ENCODE assay signal across 8 cellular contexts in the genomic region with DNA sequence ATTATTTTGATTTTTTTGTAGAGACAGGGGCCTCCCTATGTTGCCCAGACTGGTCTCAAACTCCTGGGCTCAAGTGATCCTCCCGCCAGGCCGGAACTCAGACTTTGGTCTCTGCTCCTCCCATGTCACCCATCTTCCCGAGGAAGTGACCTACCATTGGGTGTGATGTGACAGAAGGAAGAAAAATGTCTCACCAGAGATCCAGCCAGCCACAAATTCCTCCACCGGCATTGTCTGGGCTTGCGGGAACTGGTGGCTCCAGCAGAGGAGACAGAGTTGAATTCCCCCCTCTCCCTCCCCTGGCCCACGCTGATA. TPM values are rescaled to one million over a fixed set of nuclear protein-coding genes. Genes with fewer than 3 reads are reported as not detected.
DNase-seq lines count a peak whose midpoint lies in the region; ATAC-seq and TF ChIP-seq lines count a peak whose summit lies in the region.

No MANE protein-coding gene starts in this region.

- peak overlapping the region; percentile 98 for H3K27ac Mint-ChIP-seq in T-helper 2 cell treated with Interferon-gamma antibody and Interleukin-4, amounts not matched to agents 5 μg/mL and 100 μg/mL, for 36 hours

- peak overlapping the region; percentile 89 for H3K4me3 Mint-ChIP-seq in T-helper 2 cell treated with Interferon-gamma antibody and Interleukin-4, amounts not matched to agents 5 μg/mL and 100 μg/mL, for 36 hours

- peaks cover 35% of the 10 kb centered on the region for H3K4me1 Mint-ChIP-seq in T-helper 2 cell treated with Interferon-gamma antibody and Interleukin-4, amounts not matched to agents 5 μg/mL and 100 μg/mL, for 36 hours (ENCODE audit: low read depth)

- 4 to 7% (median 7%) methylated on average over 6 of the region's 6 CpGs for WGBS in psoas muscle, 3 donors

- H3K27me3 Mint-ChIP-seq in T-helper 2 cell treated with Interferon-gamma antibody and Interleukin-4, amounts not matched to agents 5 μg/mL and 100 μg/mL, for 36 hours (ENCODE audit: low read depth), result no peaks in the 10 kb centered on the region

- H3K4me1 ChIP-seq in psoas muscle, result peaks cover 42% of the 10 kb centered on the region

- DNase-seq in DMS153 treated with DMSO at 0.1 percent for 48 hours (lab: John Stamatoyannopoulos, UW; ENCODE audit: unreplicated experiment) (peak; percentile 75), DMS153 (lab: John Stamatoyannopoulos, UW) (no peak), fibroblast of pulmonary artery (ENCODE audit: low read depth) (no peak), psoas muscle (peak in 1 of 2 donors; percentile 45), NCI-H2029 (lab: John Stamatoyannopoulos, UW) (no peak)
- DNase-seq in T-helper 2 cell treated with Interferon-gamma antibody and Interleukin-4, amounts not matched to agents 5 μg/mL and 100 μg/mL, for 36 hours (ENCODE audit: low spot score), result peak; percentile 56

- intact Hi-C loops in psoas muscle (cut with DNase I), result loop anchor here (1.0 to 2.0 kb wide), 3 partner anchors 35 to 128 kb away; no protein-coding TSS in a partner anchor

- no peaks in the 10 kb centered on the region for H3K27me3 ChIP-seq in psoas muscle (ENCODE audit: insufficient read depth in 3 of 3, low read length in 2 of 3)

- no peaks in the 10 kb centered on the region for H3K9me3 Mint-ChIP-seq in T-helper 2 cell treated with Interferon-gamma antibody and Interleukin-4, amounts not matched to agents 5 μg/mL and 100 μg/mL, for 36 hours

- no peaks in the 10 kb centered on the region for H3K9me3 ChIP-seq in psoas muscle

- H3K4me3 ChIP-seq in fibroblast of pulmonary artery (replicated peaks; ENCODE audit: low read depth, low read length) (peak overlapping the region; percentile 44), psoas muscle (peak overlapping the region; percentile 53)

- ATAC-seq in HG02943 (IDR thresholded peaks at IDR 0.05; ENCODE audit: low read depth, unreplicated experiment) (peak; percentile 7), psoas muscle (peak in 3 of 4 donors; percentile 18 to 45 (median 38)), GM18861 (IDR thresholded peaks at IDR 0.05; ENCODE audit: unreplicated experiment) (no peak)

- no peak for TF ChIP-seq CTCF in fibroblast of pulmonary artery (IDR thresholded peaks at IDR 0.05; ENCODE audit: low read length, missing control alignments)
- TF ChIP-seq CTCF in psoas muscle (IDR thresholded peaks at IDR 0.05), result no peak

- no peaks in the 10 kb centered on the region for H3K36me3 ChIP-seq in psoas muscle (ENCODE audit: insufficient read depth in 1 of 2, low read depth in 1 of 2)

- peaks cover 3% of the 10 kb centered on the region for H3K36me3 Mint-ChIP-seq in T-helper 2 cell treated with Interferon-gamma antibody and Interleukin-4, amounts not matched to agents 5 μg/mL and 100 μg/mL, for 36 hours (ENCODE audit: low read depth)

- H3K27ac ChIP-seq in psoas muscle, result peak overlapping the region; percentile 89

RNA-seq across cellular contexts. Expression of gene SLC25A45, which starts 0.8 kb away (rescaled TPM):
- 1 to 10 TPM; 5.7 to 8.8 (median 7.2) TPM for total RNA-seq in psoas muscle
- 10 to 100 TPM in 1 of 3 donors, 1 to 10 TPM in 2; 3.7 to 18.5 (median 6.1) TPM for polyA plus RNA-seq in psoas muscle

RNA-seq across cellular contexts. Expression of gene FRMD8, which starts 4.8 kb away (rescaled TPM):
- total RNA-seq in psoas muscle, result 10 to 100 TPM in 3 of 4 donors, 1 to 10 TPM in 1; 7.4 to 27.7 (median 13.9) TPM
- 10 to 100 TPM; 10.6 to 20.8 (median 12.9) TPM for polyA plus RNA-seq in psoas muscle

RNA-seq across cellular contexts. Expression of gene TIGD3, which starts 27.1 kb away (rescaled TPM):
- under 1 TPM in 1 of 4 donors, not detected in 3; 0.25 TPM for total RNA-seq in psoas muscle
- polyA plus RNA-seq in psoas muscle, result under 1 TPM; 0.05 to 0.09 (median 0.08) TPM

RNA-seq across cellular contexts. Expression of gene NEAT1, which starts 40.9 kb away (rescaled TPM):
- 1,000 to 10,000 TPM in 1 of 4 donors, 100 to 1,000 TPM in 3; 517 to 1,759 (median 646) TPM for total RNA-seq in psoas muscle
- polyA plus RNA-seq in psoas muscle, result 100 to 1,000 TPM; 474 to 758 (median 716) TPM

RNA-seq across cellular contexts. Expression of gene DPF2, which starts 48.0 kb away (rescaled TPM):
- 10 to 100 TPM; 26.5 to 43.8 (median 40.6) TPM for total RNA-seq in psoas muscle
- 10 to 100 TPM; 24.8 to 39.2 (median 29.7) TPM for polyA plus RNA-seq in psoas muscle

Comparison
In these comparisons a context has a peak if more than half of its experiments do, and no peak if none do; other contexts are left out.
1. DNase-seq: peak in DMS153 treated with DMSO at 0.1 percent for 48 hours (single experiment) and T-helper 2 cell treated with Interferon-gamma antibody and Interleukin-4, amounts not matched to agents 5 μg/mL and 100 μg/mL, for 36 hours (single experiment); none in DMS153 (single experiment), fibroblast of pulmonary artery (single experiment) and NCI-H2029 (single experiment).